ENCODE assay signal across 21 cellular contexts in genomic region chr3:63654246-63654645, GRCh38. TPM values are rescaled to one million over a fixed set of nuclear protein-coding genes. Genes with fewer than 3 reads are reported as not detected.
DNase-seq lines count a peak whose midpoint lies in the region; ATAC-seq, FAIRE-seq and TF ChIP-seq lines count a peak whose summit lies in the region.
"Had no signal": no experiment of that assay in that cellular context is flagged by ENCODE, and none has a peak within 500 bp of the region (broad histone marks: within the 10 kb centered on the region; RNA-seq: fewer than 3 reads in every experiment).

No MANE protein-coding gene starts in this region.

- H3K4me3 ChIP-seq in fibroblast of mammary gland (ENCODE audit: control insufficient read depth, low read depth, low read length) = no peak overlapping the region
- H3K4me3 ChIP-seq in trophoblast cell (ENCODE audit: low read depth, low read length) = no peak overlapping the region
- no peak overlapping the region for H3K4me3 ChIP-seq in OCI-LY7 (ENCODE audit: low read depth, low read length, poor library complexity, severe bottlenecking)
- H3K4me3 ChIP-seq: HAP-1 had no signal

- FAIRE-seq in GM12892 (lab: Jason Lieb, UNC) = no peak
- FAIRE-seq: A204.1, HepG2 had no signal

- H2BK12ac ChIP-seq in trophoblast cell (ENCODE audit: low read length) = no peak overlapping the region

- no peak overlapping the region for H3K27ac ChIP-seq in trophoblast cell (ENCODE audit: low read depth, low read length)
- H3K27ac ChIP-seq in OCI-LY7 (ENCODE audit: low read depth, low read length, poor library complexity, severe bottlenecking) = no peak overlapping the region
- H3K27ac ChIP-seq: KMS-11 had no signal

- peak; percentile 53 for DNase-seq in EH (ENCODE audit: low read depth)
- DNase-seq in RPMI7951 (ENCODE audit: low read depth) = peak; percentile 10
- DNase-seq in fibroblast of mammary gland (ENCODE audit: low read depth) = peak; percentile 23
- DNase-seq in trophoblast cell = peak; percentile 14 to 76
- DNase-seq in GM12892 (ENCODE audit: insufficient read length) = no peak
- DNase-seq in NCI-H2171 (lab: John Stamatoyannopoulos, UW) = no peak
- DNase-seq in OCI-LY7 (ENCODE audit: low spot score) = no peak
- DNase-seq: COR-L47, DMS153, NCI-H1048, NCI-H2081 treated with DMSO at 0.1 percent for 48 hours, NCI-H524, Right ventricle myocardium superior, SK-N-SH had no signal

- POLR2A ChIA-PET in OCI-LY7 (lab: Charles Lee) = no interaction called here

- no peaks in the 10 kb centered on the region for H3K79me1 ChIP-seq in trophoblast cell (ENCODE audit: low read length)

- no peak overlapping the region for H3K18ac ChIP-seq in trophoblast cell (ENCODE audit: low read length)

- WGBS in trophoblast cell (ENCODE audit: extremely low coverage, insufficient coverage, insufficient read length) = no CpG with 5 or more reads among the region's 4 CpGs

- H4K12ac ChIP-seq in trophoblast cell (ENCODE audit: low read depth, low read length) = no peak overlapping the region

- H3K4me1 ChIP-seq in trophoblast cell (ENCODE audit: control insufficient read depth in 1 of 2, insufficient read depth in 2 of 2, low read length in 2 of 2) (no peaks in the 10 kb centered on the region), OCI-LY7 (ENCODE audit: insufficient read depth, low read length, poor library complexity, severe bottlenecking) (no peaks in the 10 kb centered on the region)
- H3K4me1 ChIP-seq: HAP-1 had no signal

- H3K27me3 ChIP-seq in trophoblast cell (ENCODE audit: insufficient read depth, low read length) = no peaks in the 10 kb centered on the region

- H4K91ac ChIP-seq in trophoblast cell (ENCODE audit: low read depth, low read length) = no peak overlapping the region

- intact Hi-C loops in OCI-LY7 (cut with micrococcal nuclease; ENCODE audit: unreplicated experiment) = no loop called here

- H3K4me2 ChIP-seq in trophoblast cell (ENCODE audit: low read length) (no peak overlapping the region), OCI-LY7 (ENCODE audit: low read length) (no peak overlapping the region)
- H3K4me2 ChIP-seq: KMS-11, SK-N-SH had no signal

- no peak overlapping the region for H2BK5ac ChIP-seq in trophoblast cell (ENCODE audit: low read depth, low read length, poor library complexity)

- no peak overlapping the region for H3K23ac ChIP-seq in trophoblast cell (ENCODE audit: low read length)

- TF ChIP-seq CTCF in fibroblast of mammary gland (conservative IDR thresholded peaks at IDR 0.05; ENCODE audit: control insufficient read depth, insufficient read depth, low read depth, low read length) (no peak), OCI-LY7 (conservative IDR thresholded peaks at IDR 0.05; ENCODE audit: low read length) (no peak)

- no peak overlapping the region for H3K4ac ChIP-seq in trophoblast cell (ENCODE audit: low read depth, low read length)

- H2AFZ ChIP-seq in trophoblast cell (ENCODE audit: insufficient read depth, low read length, poor library complexity) (no peak overlapping the region), OCI-LY7 (ENCODE audit: low read length) (no peak overlapping the region)

- no peak for ATAC-seq in HG03565 (IDR thresholded peaks at IDR 0.05; ENCODE audit: unreplicated experiment)
- ATAC-seq: HepG2, Panc1 had no signal

- no peak overlapping the region for H2BK120ac ChIP-seq in trophoblast cell (ENCODE audit: insufficient read depth, low read length, poor library complexity)

- H2AK5ac ChIP-seq in trophoblast cell (ENCODE audit: low read length) = no peak overlapping the region

- no peaks in the 10 kb centered on the region for H3K36me3 ChIP-seq in trophoblast cell (ENCODE audit: control insufficient read depth in 1 of 2, insufficient read depth in 2 of 2, low read length in 2 of 2)
- H3K36me3 ChIP-seq in OCI-LY7 (ENCODE audit: insufficient read depth, low read length) = no peaks in the 10 kb centered on the region
- H3K36me3 ChIP-seq: HAP-1 had no signal

- H3K79me2 ChIP-seq in trophoblast cell (ENCODE audit: control insufficient read depth, insufficient read depth, low read length, poor library complexity) (no peaks in the 10 kb centered on the region), OCI-LY7 (ENCODE audit: insufficient read depth, low read depth, low read length) (no peaks in the 10 kb centered on the region)

- no peak for TF ChIP-seq POLR2A in GM12892 (IDR thresholded peaks at IDR 0.05; ENCODE audit: low read depth, low read length)

- H3K14ac ChIP-seq in trophoblast cell (ENCODE audit: low read length) = no peak overlapping the region

- CTCF ChIA-PET in OCI-LY7 (lab: Charles Lee; ENCODE audit: unreplicated experiment) = no interaction called here

- H3K9ac ChIP-seq in trophoblast cell (ENCODE audit: low read length) = no peak overlapping the region
- H3K9ac ChIP-seq: KMS-11, SK-N-SH had no signal

- BruUV-seq in OCI-LY7 (replicated peaks; lab: Mats Ljungman, UMichigan) = no TSS peak

- H3K9me3 ChIP-seq in trophoblast cell (ENCODE audit: insufficient read depth, low read depth, low read length) = no peaks in the 10 kb centered on the region
- H3K9me3 ChIP-seq in OCI-LY7 (ENCODE audit: low read length) = no peaks in the 10 kb centered on the region
- H3K9me3 ChIP-seq: HAP-1, SK-N-SH had no signal

- no peaks in the 10 kb centered on the region for H3K9me2 ChIP-seq in OCI-LY7 (ENCODE audit: insufficient read depth, low read length)
- H3K9me2 ChIP-seq: SK-N-SH had no signal

- H4K8ac ChIP-seq in trophoblast cell (ENCODE audit: low read depth, low read length) = no peak overlapping the region

- no peaks in the 10 kb centered on the region for H4K20me1 ChIP-seq in OCI-LY7 (ENCODE audit: insufficient read depth, low read length)

RNA-seq across cellular contexts. Expression of gene SNTN, which starts 1.8 kb away (rescaled TPM):
- total RNA-seq in RPMI7951 (2014; rRNA removed; shearing (Covaris generic)) = not detected in 2 replicates
- 0.04 TPM in 1 of 2 replicates, not detected in the other for polyA plus RNA-seq in trophoblast cell (2013)
- polyA plus RNA-seq in GM12892 (2012; ENCODE audit: missing spikeins) = not detected
- not detected in 2 replicates for total RNA-seq in OCI-LY7 (2014; rRNA removed; shearing (Covaris generic))
- total RNA-seq in OCI-LY7 (2022) = not detected in 2 replicates
- total RNA-seq: HepG2, MCF 10A, Right ventricle myocardium superior had no signal
- polyA plus RNA-seq: HepG2, SK-N-SH had no signal

Comparison
In these comparisons a context has a peak if more than half of its experiments do, and no peak if none do; other contexts are left out.
1. DNase-seq: peak in EH (single experiment), RPMI7951 (single experiment), fibroblast of mammary gland (single experiment) and trophoblast cell (2 of 2); none in GM12892 (single experiment), NCI-H2171 (single experiment) and OCI-LY7 (single experiment).